26 cellular contexts compared by ENCODE assay signal in genomic region chr4:143082698-143083097, GRCh38.
"Had no signal": no experiment of that assay in that cellular context is flagged by ENCODE, and none has a peak within 500 bp of the region (broad histone marks: within the 10 kb centered on the region; RNA-seq: fewer than 3 reads in every experiment).

No MANE protein-coding gene starts in this region.

- H3K4me3 ChIP-seq: coronary artery, esophagus muscularis mucosa, gastroesophageal sphincter had no signal

- H3K27me3 ChIP-seq: brain microvascular endothelial cell, esophagus muscularis mucosa, gastroesophageal sphincter had no signal

- ATAC-seq: activated CD4-positive, alpha-beta T cell treated with anti-CD3 and anti-CD28 coated beads for 36 hours; activated naive CD4-positive, alpha-beta T cell treated with anti-CD3 and anti-CD28 coated beads, Interleukin-2, amount 50 U/mL, for 72 hours; activated T-cell treated with anti-CD3 and anti-CD28 coated beads, Interleukin-2, amount 50 U/mL, for 72 hours; effector memory CD8-positive, alpha-beta T cell; gastroesophageal sphincter had no signal

- H3K27ac ChIP-seq: brain microvascular endothelial cell, coronary artery, esophagus muscularis mucosa, gastroesophageal sphincter had no signal

- H3K36me3 ChIP-seq: brain microvascular endothelial cell, esophagus muscularis mucosa, gastroesophageal sphincter had no signal

- DNase-seq: activated CD4-positive, alpha-beta memory T cell treated with anti-CD3 and anti-CD28 coated beads, Interleukin-2, amount 10 ng/mL, durations not matched to agents 7 days and 5 days; activated CD4-positive, alpha-beta T cell treated with anti-CD3 and anti-CD28 coated beads for 36 hours; activated CD4-positive, alpha-beta T cell treated with anti-CD3 and anti-CD28 coated beads, Interleukin-2, amount 10 ng/mL, durations not matched to agents 24 days and 14 days; activated CD4-positive, CD25-positive, alpha-beta regulatory T cell; activated CD4-positive, CD25-positive, alpha-beta regulatory T cell treated with anti-CD3 and anti-CD28 coated beads, Interleukin-2, amount 50 U/mL, for 72 hours; activated CD8-positive, alpha-beta memory T cell treated with anti-CD3 and anti-CD28 coated beads, Interleukin-2, amount 50 U/mL, for 48 hours; activated gamma-delta T cell; activated naive CD4-positive, alpha-beta T cell; activated naive CD4-positive, alpha-beta T cell treated with anti-CD3 and anti-CD28 coated beads, Interleukin-2, amount 10 ng/mL, durations not matched to agents 7 days and 5 days; activated naive CD8-positive, alpha-beta T cell treated with anti-CD3 and anti-CD28 coated beads, Interleukin-2, amount 10 ng/mL, durations not matched to agents 7 days and 5 days; activated T-cell treated with anti-CD3 and anti-CD28 coated beads for 4 hours; activated T-cell treated with anti-CD3 and anti-CD28 coated beads, Interleukin-2, amount 50 U/mL, for 24 hours; activated T-cell treated with anti-CD3 and anti-CD28 coated beads, Interleukin-2, amount 50 U/mL, for 72 hours; amniotic stem cell; anterior cingulate cortex; brain microvascular endothelial cell; dermis blood vessel endothelial cell; effector CD4-positive, alpha-beta T cell; effector memory CD8-positive, alpha-beta T cell; erythroblast; foreskin melanocyte; T-helper 2 cell had no signal

- H3K9me3 ChIP-seq: esophagus muscularis mucosa, gastroesophageal sphincter had no signal
